9 cellular contexts compared by ENCODE assay signal in the genomic region with DNA sequence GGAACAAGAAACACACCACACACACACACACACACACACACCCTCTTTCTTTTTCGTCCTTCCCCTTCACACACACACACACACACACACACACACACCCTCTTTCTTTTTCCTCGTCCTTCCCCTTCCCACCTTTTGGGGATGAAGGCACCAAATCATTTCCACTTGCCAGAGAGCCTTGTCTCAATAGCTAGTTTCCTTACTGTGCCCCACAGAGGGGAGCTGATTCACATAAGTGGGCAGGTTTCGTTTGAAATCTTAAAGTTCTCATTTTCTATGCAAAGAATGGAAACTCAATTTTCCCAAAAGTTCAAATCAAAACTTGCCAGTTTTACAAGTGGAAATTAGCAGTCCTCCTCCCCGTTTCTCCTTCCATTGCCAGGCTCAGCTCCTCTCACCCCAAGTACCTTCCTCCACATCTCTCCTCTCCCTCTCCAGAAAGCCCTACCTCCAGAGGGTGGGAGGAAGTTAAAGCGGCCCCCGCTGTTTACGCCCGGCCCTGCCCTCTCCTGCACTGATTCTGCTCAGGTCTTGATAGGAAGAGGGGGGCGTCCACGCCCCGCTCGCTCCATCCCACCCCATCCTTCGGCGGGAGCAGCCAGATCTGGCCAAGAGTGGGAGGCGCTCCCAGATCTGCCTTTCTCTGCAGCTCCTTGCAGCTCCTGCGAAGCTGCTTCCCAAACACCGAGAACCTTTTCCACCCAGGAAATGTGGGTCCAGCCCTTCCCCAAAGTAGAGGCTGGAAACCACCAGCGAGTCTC. TPM values are rescaled to one million over a fixed set of nuclear protein-coding genes. Genes with fewer than 3 reads are reported as not detected.
A peak's percentile ranks its signal among the peaks of the same experiment; 100 is the strongest.
DNase-seq lines count a peak whose midpoint lies in the region; ATAC-seq and TF ChIP-seq lines count a peak whose summit lies in the region.
"Had no signal": no experiment of that assay in that cellular context is flagged by ENCODE, and none has a peak within 500 bp of the region (broad histone marks: within the 10 kb centered on the region; RNA-seq: fewer than 3 reads in every experiment).

No MANE protein-coding gene starts in this region.

- peak overlapping the region; percentile 43 to 55 for H3K4me3 Mint-ChIP-seq in activated T-cell treated with anti-CD3 and anti-CD28 coated beads, Interleukin-2, amount 50 U/mL, for 72 hours
- peak overlapping the region; percentile 51 for H3K4me3 Mint-ChIP-seq in memory B cell
- peak overlapping the region; percentile 92 for H3K4me3 Mint-ChIP-seq in type B pancreatic cell
- H3K4me3 Mint-ChIP-seq: CD4-positive, CD25-positive, alpha-beta regulatory T cell had no signal

- ATAC-seq in activated T-cell treated with anti-CD3 and anti-CD28 coated beads, Interleukin-2, amount 50 U/mL, for 72 hours (replicated peaks in 1 of 2) = peak in 1 of 2 donors; percentile 15
- no peak for ATAC-seq in memory B cell (ENCODE audit: low read depth)
- no peak for ATAC-seq in HG02759 (IDR thresholded peaks at IDR 0.05; ENCODE audit: unreplicated experiment)

- peaks cover 39% of the 10 kb centered on the region for H3K27me3 Mint-ChIP-seq in activated T-cell treated with anti-CD3 and anti-CD28 coated beads, Interleukin-2, amount 50 U/mL, for 72 hours (ENCODE audit: low read depth)
- H3K27me3 Mint-ChIP-seq in memory B cell = peaks cover 18% of the 10 kb centered on the region
- peaks cover 10% of the 10 kb centered on the region for H3K27me3 Mint-ChIP-seq in type B pancreatic cell

- H3K36me3 Mint-ChIP-seq in activated T-cell treated with anti-CD3 and anti-CD28 coated beads, Interleukin-2, amount 50 U/mL, for 72 hours (ENCODE audit: insufficient read depth in 2 of 2) = peaks cover 3 to 6% of the 10 kb centered on the region in 2 donors
- H3K36me3 Mint-ChIP-seq in memory B cell (peaks cover 2% of the 10 kb centered on the region), type B pancreatic cell (no peaks in the 10 kb centered on the region)
- H3K36me3 Mint-ChIP-seq: CD4-positive, CD25-positive, alpha-beta regulatory T cell had no signal

- no peak for DNase-seq in activated T-cell treated with anti-CD3 and anti-CD28 coated beads, Interleukin-2, amount 50 U/mL, for 72 hours
- no peak for DNase-seq in activated T-cell treated with anti-CD3 and anti-CD28 coated beads, Interleukin-2, amount 50 U/mL, for 1 hour
- DNase-seq in ecto neural progenitor cell (ENCODE audit: low spot score) = peak; percentile 72
- DNase-seq in memory B cell (ENCODE audit: low spot score in 2 of 2) = no peak
- no peak for DNase-seq in type B pancreatic cell (ENCODE audit: extremely low spot score, unreplicated experiment)
- no peak for DNase-seq in T-helper 9 cell
- no peak for DNase-seq in activated CD4-positive, alpha-beta T cell treated with anti-CD3 and anti-CD28 coated beads, Interleukin-2, amount 50 U/mL, for 1 hour
- DNase-seq: CD4-positive, CD25-positive, alpha-beta regulatory T cell had no signal

- no peak overlapping the region for H3K27ac Mint-ChIP-seq in activated T-cell treated with anti-CD3 and anti-CD28 coated beads, Interleukin-2, amount 50 U/mL, for 72 hours
- H3K27ac Mint-ChIP-seq in memory B cell = no peak overlapping the region
- H3K27ac Mint-ChIP-seq in type B pancreatic cell = peak overlapping the region; percentile 80
- H3K27ac Mint-ChIP-seq: CD4-positive, CD25-positive, alpha-beta regulatory T cell had no signal

- peaks cover 9% of the 10 kb centered on the region for H3K4me1 Mint-ChIP-seq in activated T-cell treated with anti-CD3 and anti-CD28 coated beads, Interleukin-2, amount 50 U/mL, for 72 hours (ENCODE audit: low read depth)
- H3K4me1 Mint-ChIP-seq in memory B cell (peaks cover 6% of the 10 kb centered on the region), type B pancreatic cell (ENCODE audit: unreplicated experiment) (peaks cover 63% of the 10 kb centered on the region)

- TF ChIP-seq CTCF in type B pancreatic cell (conservative IDR thresholded peaks at IDR 0.05) = no peak

- no peaks in the 10 kb centered on the region for H3K9me3 Mint-ChIP-seq in activated T-cell treated with anti-CD3 and anti-CD28 coated beads, Interleukin-2, amount 50 U/mL, for 72 hours
- H3K9me3 Mint-ChIP-seq in memory B cell = peaks cover 1% of the 10 kb centered on the region
- no peaks in the 10 kb centered on the region for H3K9me3 Mint-ChIP-seq in type B pancreatic cell

RNA-seq across cellular contexts. Expression of gene CTTNBP2, which starts 1.3 kb away (rescaled TPM):
- not detected for total RNA-seq in activated T-cell treated with anti-CD3 and anti-CD28 coated beads, Interleukin-2, amount 50 U/mL, for 72 hours
- 30.2 and 36.9 TPM in 2 replicates for total RNA-seq in type B pancreatic cell (ENCODE audit: low replicate concordance)
- total RNA-seq: CD4-positive, CD25-positive, alpha-beta regulatory T cell had no signal

Comparison
In these comparisons a context has a peak if more than half of its experiments do, and no peak if none do; other contexts are left out.
1. RNA of gene CTTNBP2, which starts 1.3 kb away (total RNA-seq): 30.2 to 36.9 TPM in type B pancreatic cell; not detected in activated T-cell treated with anti-CD3 and anti-CD28 coated beads, Interleukin-2, amount 50 U/mL, for 72 hours; every median in the first group is over 10 times any median in the second.
2. Peak in every context shown above with its lines, with median percentiles within 50 percentile points of each other: H3K4me3 Mint-ChIP-seq.